Comparison of ENCODE assay signal across 26 cellular contexts in genomic region chr7:103887050-103887449, GRCh38.
DNase-seq lines count a peak whose midpoint lies in the region; ATAC-seq, FAIRE-seq and TF ChIP-seq lines count a peak whose summit lies in the region.
"Had no signal": no experiment of that assay in that cellular context is flagged by ENCODE, and none has a peak within 500 bp of the region (broad histone marks: within the 10 kb centered on the region; RNA-seq: fewer than 3 reads in every experiment).

No MANE protein-coding gene starts in this region.

- H3K36me3 ChIP-seq in K562 (ENCODE audit: control insufficient read depth, insufficient read depth, low read length) (no peaks in the 10 kb centered on the region), aorta (ENCODE audit: control insufficient read depth in 1 of 2, insufficient read depth in 2 of 2, low read length in 1 of 2) (no peaks in the 10 kb centered on the region)
- H3K36me3 ChIP-seq: BE2C, BLaER1 had no signal

- no TSS peak for BruUV-seq in K562 (replicated peaks; lab: Mats Ljungman, UMichigan)

- H3K9me3 ChIP-seq in K562 (replicated peaks; ENCODE audit: control insufficient read depth, insufficient read depth, low read depth, low read length) (no peaks in the 10 kb centered on the region), aorta (ENCODE audit: control insufficient read depth, low read length) (no peaks in the 10 kb centered on the region)
- H3K9me3 ChIP-seq: BLaER1 had no signal

- no peak for TF ChIP-seq RAD21 in K562 (CRISPR knock-in tag; conservative IDR thresholded peaks at IDR 0.05 in 1 of 2, IDR thresholded peaks at IDR 0.05 in 1 of 2)

- POLR2A ChIA-PET in K562 (lab: Yijun Ruan, JAX) = no interaction called here

- no peak; the same call in 1 of the 2 replicates for TF ChIP-seq EP300 in K562 (IDR thresholded peaks at IDR 0.05; ENCODE audit: low read length)

- FAIRE-seq in K562 (lab: Jason Lieb, UNC) = peak; percentile 70
- FAIRE-seq: GM12878, GM12892, GM18507 had no signal

- intact Hi-C loops in K562 (cut with micrococcal nuclease) = loop anchor here (10.0 kb wide), 1 partner anchor 208 kb away; no protein-coding TSS in a partner anchor
- intact Hi-C loops in aorta (cut with DNase I) = no loop called here

- H3K4me1 ChIP-seq in K562 (replicated peaks in 1 of 2; ENCODE audit: control insufficient read depth in 2 of 2, insufficient read depth in 2 of 2, low read length in 2 of 2) = peaks cover 4 to 23% of the 10 kb centered on the region in 2 experiments; a peak in 3 of 5 replicates
- H3K4me1 ChIP-seq in aorta (ENCODE audit: control insufficient read depth in 1 of 2, insufficient read depth in 2 of 2, low read length in 2 of 2) = no peaks in the 10 kb centered on the region
- H3K4me1 ChIP-seq: BLaER1 had no signal

- H4K20me1 ChIP-seq in K562 (replicated peaks; ENCODE audit: control insufficient read depth, insufficient read depth, low read length) = no peaks in the 10 kb centered on the region
- H4K20me1 ChIP-seq: BLaER1 had no signal

- H3K79me2 ChIP-seq in K562 (ENCODE audit: control insufficient read depth, insufficient read depth, low read length) = no peaks in the 10 kb centered on the region; the same call in 2 of the 3 replicates

- peak overlapping the region; percentile 0; the same call in 1 of the 2 replicates for H2AFZ ChIP-seq in K562 (ENCODE audit: low read depth, low read length)

- no peak for TF ChIP-seq CTCF in K562 (IDR thresholded peaks at IDR 0.05 in 2 of 3, conservative IDR thresholded peaks at IDR 0.05 in 1 of 3; ENCODE audit: insufficient read depth in 2 of 3, low read depth in 1 of 3, low read length in 3 of 3)

- peak; percentile 32 for DNase-seq in NCI-H82 (lab: John Stamatoyannopoulos, UW)
- DNase-seq in NCI-H82 treated with DMSO at 0.1 percent for 48 hours (lab: John Stamatoyannopoulos, UW; ENCODE audit: unreplicated experiment) = no peak
- peak; percentile 83 for DNase-seq in NCI-H69 (lab: John Stamatoyannopoulos, UW)
- peak in 2 of 4 experiments; percentile 26 to 62 for DNase-seq in K562 (ENCODE audit: extremely low read depth in 1 of 4, low spot score in 3 of 4)
- no peak for DNase-seq in aorta
- DNase-seq in SK-N-DZ (ENCODE audit: low spot score) = no peak
- DNase-seq: ACHN; BE2C; C1 segment of cervical spinal cord; CD4-positive, alpha-beta memory T cell; CD4-positive, CD25-positive, alpha-beta regulatory T cell; CD8-positive, alpha-beta memory T cell; COR-L47; DMS 273 treated with DMSO at 0.1 percent for 48 hours; DMS153; DMS53; DMS79; DND-41; EL; GDM1 had no signal

- CTCF ChIA-PET in K562 (lab: Yijun Ruan, JAX; ENCODE audit: low intra/inter-chr PET ratio) = no interaction called here

- ATAC-seq in K562 = peak; percentile 25
- no peak for ATAC-seq in aorta (ENCODE audit: low FRiP score)
- ATAC-seq in HG03175 (IDR thresholded peaks at IDR 0.05; ENCODE audit: unreplicated experiment) = no peak
- ATAC-seq: GM12878 had no signal

- H3K27ac ChIP-seq in K562 (ENCODE audit: extremely low read depth, low read depth, low read length) = no peak overlapping the region
- no peak overlapping the region for H3K27ac ChIP-seq in aorta (ENCODE audit: low read depth in 1 of 2, low read length in 2 of 2)
- H3K27ac ChIP-seq: 22Rv1, BLaER1 had no signal

- no peaks in the 10 kb centered on the region for H3K9me1 ChIP-seq in K562 (ENCODE audit: control insufficient read depth, insufficient read depth, low read length)

- WGBS in K562 (ENCODE audit: insufficient coverage, low coverage, missing lambda C conversion rate) = 0% methylated on average over 3 of the region's 3 CpGs
- 64 to 69% methylated on average over 3 of the region's 3 CpGs for WGBS in aorta, 2 donors

- peak overlapping the region; percentile 15; the same call in 1 of the 2 replicates for H3K4me2 ChIP-seq in K562 (ENCODE audit: insufficient read depth, low read length)
- H3K4me2 ChIP-seq: BLaER1 had no signal

- TF ChIP-seq POLR2A in K562 (conservative IDR thresholded peaks at IDR 0.05) = no peak

- no peaks in the 10 kb centered on the region for H3K27me3 ChIP-seq in K562 (ENCODE audit: control insufficient read depth in 2 of 2, insufficient read depth in 2 of 2, low read length in 2 of 2)
- H3K27me3 ChIP-seq in aorta (ENCODE audit: control insufficient read depth in 1 of 2, insufficient read depth in 2 of 2, low read length in 1 of 2) = no peaks in the 10 kb centered on the region
- H3K27me3 ChIP-seq: BE2C, BLaER1 had no signal

- H3K9ac ChIP-seq in K562 (ENCODE audit: insufficient read depth in 1 of 2, low read depth in 2 of 2, low read length in 2 of 2) = no peak overlapping the region
- H3K9ac ChIP-seq: BLaER1 had no signal

- H3K4me3 ChIP-seq in K562 = no peak overlapping the region
- no peak overlapping the region for H3K4me3 ChIP-seq in aorta (ENCODE audit: low read length in 2 of 2)
- H3K4me3 ChIP-seq: BLaER1, GM12878 had no signal

- in situ Hi-C loops in K562 (cut with MboI) = no loop called here

TF ChIP-seq in K562, 482 proteins besides CTCF, POLR2A, EP300 and RAD21 (continues in another document):
- TF ChIP-seq TAL1 (IDR thresholded peaks at IDR 0.05) (peak; percentile 45), ELF2 (CRISPR knock-in tag; IDR thresholded peaks at IDR 0.05) (no peak), ZNF282 (CRISPR knock-in tag; IDR thresholded peaks at IDR 0.05) (no peak), FOS (IDR thresholded peaks at IDR 0.05; ENCODE audit: extremely low read depth, insufficient read length) (no peak), L3MBTL2 (IDR thresholded peaks at IDR 0.05) (0 out of 2 replicates have a peak, but pooled peaks have one; percentile 13), ZBTB7A (IDR thresholded peaks at IDR 0.05; ENCODE audit: borderline replicate concordance, control insufficient read depth, low read depth, low read length) (0 out of 2 replicates have a peak, but pooled peaks have one; percentile 36), CEBPB (tag; IDR thresholded peaks at IDR 0.05) (no peak), ZNF77 (CRISPR knock-in tag; IDR thresholded peaks at IDR 0.05) (no peak), E2F8 (IDR thresholded peaks at IDR 0.05; ENCODE audit: low read depth, partially characterized antibody) (no peak), ATF3 (IDR thresholded peaks at IDR 0.05) (no peak), ATF3 (CRISPR knock-in tag; conservative IDR thresholded peaks at IDR 0.05) (no peak), KLF16 (IDR thresholded peaks at IDR 0.05) (no peak), NRF1 (conservative IDR thresholded peaks at IDR 0.05 in 1 of 2, IDR thresholded peaks at IDR 0.05 in 1 of 2) (no peak), ZNF639 (CRISPR knock-in tag; conservative IDR thresholded peaks at IDR 0.05 in 1 of 2, IDR thresholded peaks at IDR 0.05 in 1 of 2) (no peak), SP1 (CRISPR knock-in tag; IDR thresholded peaks at IDR 0.05) (no peak)

Comparison
In these comparisons a context has a peak if more than half of its experiments do, and no peak if none do; other contexts are left out.
1. DNase-seq: peak in NCI-H82 (single experiment) and NCI-H69 (single experiment); none in NCI-H82 treated with DMSO at 0.1 percent for 48 hours (single experiment), aorta (0 of 2) and SK-N-DZ (single experiment).